Comparison of ENCODE assay signal across 34 cellular contexts in the genomic region with DNA sequence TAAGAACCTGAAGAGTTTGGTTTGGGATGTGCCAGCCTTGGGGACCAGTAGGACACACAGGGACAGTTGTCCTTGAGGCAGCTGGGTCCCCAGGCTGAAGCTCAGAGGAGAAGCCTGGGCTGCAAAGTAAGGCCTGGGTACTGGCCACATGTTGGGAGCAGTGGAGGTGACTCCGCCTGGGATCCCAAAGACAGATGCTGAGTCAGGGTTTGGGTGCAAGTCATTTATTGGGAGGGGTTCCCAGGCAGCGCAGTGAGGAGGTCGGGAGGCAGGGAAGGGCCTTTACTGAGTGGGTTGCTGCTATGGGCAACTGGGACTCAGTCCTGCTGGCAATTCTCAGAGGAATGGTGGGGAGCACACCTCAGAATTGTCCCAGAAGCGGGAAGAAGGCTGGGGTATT. TPM values are rescaled to one million over a fixed set of nuclear protein-coding genes. Genes with fewer than 3 reads are reported as not detected.
"Had no signal": no experiment of that assay in that cellular context is flagged by ENCODE, and none has a peak within 500 bp of the region (broad histone marks: within the 10 kb centered on the region; RNA-seq: fewer than 3 reads in every experiment).

No MANE protein-coding gene starts in this region.

- DNase-seq: activated B cell treated with CpG ODN at 0.5 μM for 24 hours; activated CD4-positive, alpha-beta memory T cell treated with anti-CD3 and anti-CD28 coated beads for 36 hours; activated CD4-positive, alpha-beta T cell treated with anti-CD3 and anti-CD28 coated beads for 4 hours; activated CD4-positive, alpha-beta T cell treated with anti-CD3 and anti-CD28 coated beads, Interleukin-2, amount 10 ng/mL, durations not matched to agents 24 days and 14 days; activated CD4-positive, alpha-beta T cell treated with anti-CD3 and anti-CD28 coated beads, Interleukin-2, amount 50 U/mL, for 1 hour; activated CD4-positive, alpha-beta T cell treated with anti-CD3 and anti-CD28 coated beads, Interleukin-2, amount 50 U/mL, for 4 hours; activated CD4-positive, CD25-positive, alpha-beta regulatory T cell treated with anti-CD3 and anti-CD28 coated beads, Interleukin-2, amount 50 U/mL, for 72 hours; activated CD8-positive, alpha-beta memory T cell treated with anti-CD3 and anti-CD28 coated beads for 24 hours; activated CD8-positive, alpha-beta memory T cell treated with anti-CD3 and anti-CD28 coated beads, Interleukin-2, amount 10 ng/mL, durations not matched to agents 7 days and 5 days; activated CD8-positive, alpha-beta memory T cell treated with anti-CD3 and anti-CD28 coated beads, Interleukin-2, amount 50 U/mL, for 48 hours; activated CD8-positive, alpha-beta T cell treated with anti-CD3 and anti-CD28 coated beads for 36 hours; activated effector memory CD4-positive, alpha-beta T cell treated with anti-CD3 and anti-CD28 coated beads, Interleukin-2, amount 50 U/mL, for 16 hours; activated gamma-delta T cell treated with Interleukin-2 at 50 U/mL for 16 hours; activated naive CD4-positive, alpha-beta T cell; activated naive CD4-positive, alpha-beta T cell treated with anti-CD3 and anti-CD28 coated beads for 36 hours; activated naive CD4-positive, alpha-beta T cell treated with anti-CD3 and anti-CD28 coated beads, Interleukin-2, amount 50 U/mL, for 16 hours; activated naive CD8-positive, alpha-beta T cell treated with anti-CD3 and anti-CD28 coated beads for 36 hours; activated T-cell treated with anti-CD3 and anti-CD28 coated beads, Interleukin-2, amount 50 U/mL, for 24 hours; activated T-cell treated with anti-CD3 and anti-CD28 coated beads, Interleukin-2, amount 50 U/mL, for 48 hours; adrenal gland; amniotic stem cell; aorta; body of pancreas; brain microvascular endothelial cell; central memory CD4-positive, alpha-beta T cell; T-helper 2 cell; T-helper 9 cell had no signal

- H3K9me3 ChIP-seq: adrenal gland, body of pancreas, breast epithelium had no signal

- ATAC-seq: activated CD8-positive, alpha-beta memory T cell treated with anti-CD3 and anti-CD28 coated beads, Interleukin-2, amount 10 ng/mL, durations not matched to agents 7 days and 5 days; activated CD8-positive, alpha-beta T cell treated with anti-CD3 and anti-CD28 coated beads for 36 hours; activated naive CD4-positive, alpha-beta T cell treated with anti-CD3 and anti-CD28 coated beads, Interleukin-2, amount 50 U/mL, for 72 hours; activated T-helper 17 cell treated with anti-CD3 and anti-CD28 coated beads, Interleukin-2, amount 50 U/mL, for 72 hours; body of pancreas had no signal

- FAIRE-seq: astrocyte, TTC549 had no signal

- H3K4me3 ChIP-seq: adrenal gland, body of pancreas, breast epithelium had no signal

- H3K4me1 ChIP-seq: adrenal gland, body of pancreas, breast epithelium had no signal

- H3K36me3 ChIP-seq: adrenal gland, brain microvascular endothelial cell, breast epithelium had no signal

- H3K27ac ChIP-seq: adrenal gland, body of pancreas, brain microvascular endothelial cell, breast epithelium, VCaP had no signal

- H3K27me3 ChIP-seq: adrenal gland, body of pancreas, brain microvascular endothelial cell, breast epithelium had no signal

RNA-seq across cellular contexts. Expression of gene BPI, which starts 12.4 kb away (rescaled TPM):
- total RNA-seq: activated B cell treated with CpG ODN at 0.5 μM for 24 hours; activated CD4-positive, alpha-beta memory T cell treated with anti-CD3 and anti-CD28 coated beads for 36 hours; activated CD4-positive, alpha-beta T cell treated with anti-CD3 and anti-CD28 coated beads, Interleukin-2, amount 10 ng/mL, durations not matched to agents 24 days and 14 days; activated CD8-positive, alpha-beta memory T cell treated with anti-CD3 and anti-CD28 coated beads, Interleukin-2, amount 10 ng/mL, durations not matched to agents 7 days and 5 days; activated CD8-positive, alpha-beta T cell treated with anti-CD3 and anti-CD28 coated beads for 36 hours; activated naive CD4-positive, alpha-beta T cell treated with anti-CD3 and anti-CD28 coated beads for 36 hours; activated naive CD4-positive, alpha-beta T cell treated with anti-CD3 and anti-CD28 coated beads, Interleukin-2, amount 50 U/mL, for 72 hours; activated naive CD8-positive, alpha-beta T cell treated with anti-CD3 and anti-CD28 coated beads for 36 hours; activated T-helper 1 cell treated with anti-CD3 and anti-CD28 coated beads, Interleukin-12 subunit alpha, Interleukin-12 subunit beta, Interleukin-2, Interleukin-4 antibody, amounts not matched to agents 30 ng/mL and 10 ng/mL and 1 ng/mL, durations not matched to agents 14 hours and 24 hours and 36 hours; activated T-helper 17 cell treated with anti-CD3 and anti-CD28 coated beads, Interleukin-2, amount 50 U/mL, for 72 hours; astrocyte; body of pancreas had no signal

RNA-seq across cellular contexts. Expression of gene LBP, which starts 29.9 kb away (rescaled TPM):
- total RNA-seq: activated B cell treated with CpG ODN at 0.5 μM for 24 hours; activated CD4-positive, alpha-beta memory T cell treated with anti-CD3 and anti-CD28 coated beads for 36 hours; activated CD4-positive, alpha-beta T cell treated with anti-CD3 and anti-CD28 coated beads, Interleukin-2, amount 10 ng/mL, durations not matched to agents 24 days and 14 days; activated CD8-positive, alpha-beta memory T cell treated with anti-CD3 and anti-CD28 coated beads, Interleukin-2, amount 10 ng/mL, durations not matched to agents 7 days and 5 days; activated CD8-positive, alpha-beta T cell treated with anti-CD3 and anti-CD28 coated beads for 36 hours; activated naive CD4-positive, alpha-beta T cell treated with anti-CD3 and anti-CD28 coated beads for 36 hours; activated naive CD4-positive, alpha-beta T cell treated with anti-CD3 and anti-CD28 coated beads, Interleukin-2, amount 50 U/mL, for 72 hours; activated naive CD8-positive, alpha-beta T cell treated with anti-CD3 and anti-CD28 coated beads for 36 hours; activated T-helper 1 cell treated with anti-CD3 and anti-CD28 coated beads, Interleukin-12 subunit alpha, Interleukin-12 subunit beta, Interleukin-2, Interleukin-4 antibody, amounts not matched to agents 30 ng/mL and 10 ng/mL and 1 ng/mL, durations not matched to agents 14 hours and 24 hours and 36 hours; activated T-helper 17 cell treated with anti-CD3 and anti-CD28 coated beads, Interleukin-2, amount 50 U/mL, for 72 hours; astrocyte had no signal

RNA-seq across cellular contexts. Expression of gene KIAA1755, which starts 55.8 kb away (rescaled TPM):
- total RNA-seq: activated B cell treated with CpG ODN at 0.5 μM for 24 hours; activated CD4-positive, alpha-beta memory T cell treated with anti-CD3 and anti-CD28 coated beads for 36 hours; activated CD4-positive, alpha-beta T cell treated with anti-CD3 and anti-CD28 coated beads, Interleukin-2, amount 10 ng/mL, durations not matched to agents 24 days and 14 days; activated CD8-positive, alpha-beta memory T cell treated with anti-CD3 and anti-CD28 coated beads, Interleukin-2, amount 10 ng/mL, durations not matched to agents 7 days and 5 days; activated CD8-positive, alpha-beta T cell treated with anti-CD3 and anti-CD28 coated beads for 36 hours; activated naive CD4-positive, alpha-beta T cell treated with anti-CD3 and anti-CD28 coated beads for 36 hours; activated naive CD4-positive, alpha-beta T cell treated with anti-CD3 and anti-CD28 coated beads, Interleukin-2, amount 50 U/mL, for 72 hours; activated naive CD8-positive, alpha-beta T cell treated with anti-CD3 and anti-CD28 coated beads for 36 hours; activated T-helper 1 cell treated with anti-CD3 and anti-CD28 coated beads, Interleukin-12 subunit alpha, Interleukin-12 subunit beta, Interleukin-2, Interleukin-4 antibody, amounts not matched to agents 30 ng/mL and 10 ng/mL and 1 ng/mL, durations not matched to agents 14 hours and 24 hours and 36 hours; activated T-helper 17 cell treated with anti-CD3 and anti-CD28 coated beads, Interleukin-2, amount 50 U/mL, for 72 hours had no signal
